In genomic region chr2:64568836-64569235, GRCh38 we compare ENCODE assay signal across 27 cellular contexts.
"Had no signal": no experiment of that assay in that cellular context is flagged by ENCODE, and none has a peak within 500 bp of the region (broad histone marks: within the 10 kb centered on the region; RNA-seq: fewer than 3 reads in every experiment).

No MANE protein-coding gene starts in this region.

- H3K27ac ChIP-seq: breast epithelium, KMS-11, SK-N-MC, WERI-Rb-1 had no signal

- H3K27me3 ChIP-seq: breast epithelium, MG63 had no signal

- DNase-seq: activated CD4-positive, alpha-beta T cell treated with anti-CD3 and anti-CD28 coated beads for 4 hours; activated CD8-positive, alpha-beta memory T cell treated with anti-CD3 and anti-CD28 coated beads, Interleukin-2, amount 50 U/mL, for 4 hours; activated CD8-positive, alpha-beta T cell treated with anti-CD3 and anti-CD28 coated beads for 36 hours; activated effector memory CD4-positive, alpha-beta T cell treated with Interleukin-2 at 50 U/mL for 16 hours; activated naive CD4-positive, alpha-beta T cell; activated T-cell treated with anti-CD3 and anti-CD28 coated beads, Interleukin-2, amount 50 U/mL, for 1 hour; aorta; caudate nucleus; MG63; MV-4-11; NCI-H1092 treated with DMSO at 0.1 percent for 48 hours; NCI-H1417 treated with DMSO at 0.1 percent for 48 hours; NCI-H1694; NCI-H2029; NCI-H2107; NCI-H2171 treated with DMSO at 0.1 percent for 48 hours; NCI-H226; NCI-H526; NCI-H774; RPMI8226; T-cell; WERI-Rb-1 had no signal

- H3K9ac ChIP-seq: KMS-11 had no signal

- H3K4me3 ChIP-seq: breast epithelium, MG63, SK-N-MC had no signal

- H3K4me2 ChIP-seq: KMS-11 had no signal

- H3K4me1 ChIP-seq: breast epithelium had no signal

- ATAC-seq: activated CD8-positive, alpha-beta T cell treated with anti-CD3 and anti-CD28 coated beads for 36 hours; Panc1; Right ventricle myocardium inferior; T-cell had no signal

- H3K9me3 ChIP-seq: breast epithelium, MG63 had no signal
